In the genomic region with DNA sequence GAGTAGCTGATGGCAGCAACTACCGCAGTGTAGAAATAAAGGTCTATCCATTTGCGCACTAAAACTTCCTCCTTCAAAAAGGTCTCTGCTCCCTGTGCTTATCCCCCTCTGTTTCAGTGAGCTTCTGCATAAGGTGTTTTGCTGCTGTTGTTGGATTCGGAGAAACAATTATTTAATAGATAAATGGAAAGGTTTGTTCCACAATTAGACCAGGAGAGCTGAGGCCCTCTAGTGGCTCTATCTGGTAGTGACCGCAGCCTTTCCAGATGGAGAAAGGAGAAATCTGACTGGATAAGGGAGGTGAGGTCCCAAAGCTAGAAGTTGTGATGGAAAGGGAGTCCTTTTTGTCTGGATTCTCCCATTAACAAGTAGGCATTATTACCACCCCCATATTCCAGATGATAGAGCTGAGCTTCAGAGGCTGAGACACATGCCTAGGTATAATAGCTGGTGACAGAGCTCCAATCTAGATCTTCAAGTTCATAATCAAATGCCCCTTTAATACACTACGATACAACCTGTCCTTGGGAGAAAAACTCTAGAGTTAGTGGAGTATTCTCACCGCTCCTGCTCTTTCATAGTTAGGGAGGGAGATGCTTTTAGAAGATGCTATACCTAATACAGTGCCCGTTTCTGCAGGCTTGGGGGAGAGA, we compare ENCODE assay signal across 9 cellular contexts. TPM values are rescaled to one million over a fixed set of nuclear protein-coding genes. Genes with fewer than 3 reads are reported as not detected.
DNase-seq lines count a peak whose midpoint lies in the region; ATAC-seq, FAIRE-seq and TF ChIP-seq lines count a peak whose summit lies in the region.
"Had no signal": no experiment of that assay in that cellular context is flagged by ENCODE, and none has a peak within 500 bp of the region (broad histone marks: within the 10 kb centered on the region; RNA-seq: fewer than 3 reads in every experiment).

No MANE protein-coding gene starts in this region.

- no peak overlapping the region for H3K27ac Mint-ChIP-seq in CD14-positive monocyte
- H3K27ac Mint-ChIP-seq: naive thymus-derived CD8-positive, alpha-beta T cell had no signal

- intact Hi-C loops in CD14-positive monocyte (cut with micrococcal nuclease) = no loop called here
- intact Hi-C loops in psoas muscle (cut with DNase I) = loop anchor here (5.0 to 10.0 kb wide), 2 partner anchors 880 to 1478 kb away; no protein-coding TSS in a partner anchor

- peak; percentile 74 for TF ChIP-seq CTCF in CD14-positive monocyte (IDR thresholded peaks at IDR 0.05)
- peak; percentile 71 for TF ChIP-seq CTCF in foreskin keratinocyte (conservative IDR thresholded peaks at IDR 0.05)
- peak; percentile 61 for TF ChIP-seq CTCF in psoas muscle (IDR thresholded peaks at IDR 0.05)

- H3K27me3 Mint-ChIP-seq in CD14-positive monocyte (ENCODE audit: low read depth in 3 of 3) = peaks cover 6 to 25% (median 22%) of the 10 kb centered on the region in 3 donors

- no peak overlapping the region for H3K27ac ChIP-seq in foreskin keratinocyte
- no peak overlapping the region for H3K27ac ChIP-seq in psoas muscle

- H3K36me3 Mint-ChIP-seq in CD14-positive monocyte = no peaks in the 10 kb centered on the region
- H3K36me3 Mint-ChIP-seq: naive thymus-derived CD8-positive, alpha-beta T cell had no signal

- H3K4me1 ChIP-seq in foreskin keratinocyte (no peaks in the 10 kb centered on the region), psoas muscle (no peaks in the 10 kb centered on the region)

- no peaks in the 10 kb centered on the region for H3K9me3 Mint-ChIP-seq in CD14-positive monocyte
- H3K9me3 Mint-ChIP-seq: naive thymus-derived CD8-positive, alpha-beta T cell had no signal

- WGBS in psoas muscle, 3 donors = 44 to 57% (median 49%) methylated on average over 7 of the region's 7 CpGs

- H3K4me1 Mint-ChIP-seq in CD14-positive monocyte = no peaks in the 10 kb centered on the region
- H3K4me1 Mint-ChIP-seq: naive thymus-derived CD8-positive, alpha-beta T cell had no signal

- H3K4me3 Mint-ChIP-seq in CD14-positive monocyte = no peak overlapping the region
- H3K4me3 Mint-ChIP-seq: naive thymus-derived CD8-positive, alpha-beta T cell had no signal

- ATAC-seq in GM18502 (IDR thresholded peaks at IDR 0.05; ENCODE audit: poor library complexity, unreplicated experiment) (peak; percentile 65), foreskin keratinocyte (peak; percentile 40), psoas muscle (no peak), HG03095 (IDR thresholded peaks at IDR 0.05; ENCODE audit: unreplicated experiment) (no peak)
- ATAC-seq: naive thymus-derived CD8-positive, alpha-beta T cell had no signal

- no peaks in the 10 kb centered on the region for H3K9me3 ChIP-seq in psoas muscle

- no peak for DNase-seq in CD14-positive monocyte (ENCODE audit: low spot score)
- peak; percentile 65 for DNase-seq in NCI-H1694 (lab: John Stamatoyannopoulos, UW)
- peak; percentile 30 for DNase-seq in activated CD8-positive, alpha-beta memory T cell treated with anti-CD3 and anti-CD28 coated beads, Interleukin-2, amount 50 U/mL, for 4 hours
- peak in 1 of 2 donors; percentile 9 for DNase-seq in foreskin keratinocyte
- DNase-seq in psoas muscle = peak in 1 of 2 donors; percentile 27
- DNase-seq in HTR-8/SVneo (ENCODE audit: insufficient read length, low spot score) = no peak

- H3K36me3 ChIP-seq in psoas muscle (ENCODE audit: insufficient read depth in 1 of 2, low read depth in 1 of 2) = no peaks in the 10 kb centered on the region

- no peak for FAIRE-seq in HTR-8/SVneo (lab: Jason Lieb, UNC)

- H3K4me3 ChIP-seq in psoas muscle = no peak overlapping the region

- H3K27me3 ChIP-seq in foreskin keratinocyte (peaks cover 12% of the 10 kb centered on the region), psoas muscle (ENCODE audit: insufficient read depth in 3 of 3, low read length in 2 of 3) (peaks cover 0 to 20% (median 5%) of the 10 kb centered on the region in 3 donors)

RNA-seq across cellular contexts. Expression of gene GABRQ, which starts 5.1 kb away (rescaled TPM):
- polyA plus RNA-seq in CD14-positive monocyte (not detected), foreskin keratinocyte (0.02 TPM in 1 of 2 replicates, not detected in the other), psoas muscle (not detected)
- total RNA-seq in foreskin keratinocyte (0.03 and 0.04 TPM in 2 replicates), psoas muscle (not detected)
- total RNA-seq: naive thymus-derived CD8-positive, alpha-beta T cell had no signal
- polyA plus RNA-seq: naive thymus-derived CD8-positive, alpha-beta T cell had no signal

Comparison
In these comparisons a context has a peak if more than half of its experiments do, and no peak if none do; other contexts are left out.
1. DNase-seq: peak in NCI-H1694 (single experiment) and activated CD8-positive, alpha-beta memory T cell treated with anti-CD3 and anti-CD28 coated beads, Interleukin-2, amount 50 U/mL, for 4 hours (single experiment); none in CD14-positive monocyte (single experiment) and HTR-8/SVneo (single experiment).
2. ATAC-seq: peak in GM18502 (single experiment) and foreskin keratinocyte (single experiment); none in psoas muscle (0 of 4) and HG03095 (single experiment).
3. intact Hi-C loops: an anchor here in psoas muscle (5.0 to 10.0 kb wide); none called in CD14-positive monocyte.
4. Peak in every context shown above with its lines, with median percentiles within 50 percentile points of each other: CTCF ChIP-seq.